Comparison of ENCODE assay signal across 21 cellular contexts in genomic region chr16:85475233-85475632, GRCh38.
DNase-seq lines count a peak whose midpoint lies in the region; ATAC-seq and TF ChIP-seq lines count a peak whose summit lies in the region.
"Had no signal": no experiment of that assay in that cellular context is flagged by ENCODE, and none has a peak within 500 bp of the region (broad histone marks: within the 10 kb centered on the region; RNA-seq: fewer than 3 reads in every experiment).

No MANE protein-coding gene starts in this region.

- no peaks in the 10 kb centered on the region for H4K20me1 ChIP-seq in hepatocyte (ENCODE audit: insufficient read depth, poor library complexity, severe bottlenecking)

- H3K9me2 ChIP-seq in hepatocyte (replicated peaks; ENCODE audit: insufficient read depth), result no peaks in the 10 kb centered on the region

- TF ChIP-seq POLR2A in thyroid gland (IDR thresholded peaks at IDR 0.05), result no peak
- TF ChIP-seq POLR2A in GM18505 (IDR thresholded peaks at IDR 0.05; ENCODE audit: borderline replicate concordance, extremely low read depth, insufficient read depth, insufficient read length), result no peak

- H3K9me3 ChIP-seq in hepatocyte (ENCODE audit: low read depth), result no peaks in the 10 kb centered on the region
- H3K9me3 ChIP-seq in thyroid gland, result no peaks in the 10 kb centered on the region
- H3K9me3 ChIP-seq: tibial artery had no signal

- H3K79me2 ChIP-seq in hepatocyte, result peaks cover 13% of the 10 kb centered on the region

- H3K27me3 ChIP-seq in hepatocyte, result no peaks in the 10 kb centered on the region
- H3K27me3 ChIP-seq in thyroid gland, result no peaks in the 10 kb centered on the region
- H3K27me3 ChIP-seq: tibial artery had no signal

- peak overlapping the region; percentile 30 for H3K27ac ChIP-seq in hepatocyte
- peak overlapping the region; percentile 75 to 79 (median 75) for H3K27ac ChIP-seq in thyroid gland
- H3K27ac ChIP-seq: PC-9, tibial artery had no signal

- TF ChIP-seq CTCF in hepatocyte (IDR thresholded peaks at IDR 0.05; ENCODE audit: poor library complexity), result no peak
- TF ChIP-seq CTCF in thyroid gland (IDR thresholded peaks at IDR 0.05), result no peak

- H3K4me3 ChIP-seq in hepatocyte (no peak overlapping the region), thyroid gland (replicated peaks in 1 of 3) (no peak overlapping the region)
- H3K4me3 ChIP-seq: PC-9, tibial artery had no signal

- DNase-seq in NCI-H345 (lab: John Stamatoyannopoulos, UW), result peak; percentile 19
- no peak for DNase-seq in NCI-H345 treated with DMSO at 0.1 percent for 48 hours (lab: John Stamatoyannopoulos, UW; ENCODE audit: unreplicated experiment)
- DNase-seq in SHP77 treated with DMSO at 0.1 percent for 48 hours (lab: John Stamatoyannopoulos, UW), result peak; percentile 43
- no peak for DNase-seq in hepatocyte (ENCODE audit: low spot score)
- DNase-seq in thyroid gland, result peak; percentile 70 to 72
- no peak for DNase-seq in 8988T
- DNase-seq: activated CD8-positive, alpha-beta T cell treated with anti-CD3 and anti-CD28 coated beads for 36 hours; COR-L47; immature natural killer cell; KG1; NCI-H1436; NCI-H524 treated with DMSO at 0.1 percent for 48 hours; occipital lobe; PC-9; small intestine; SW 1271; tibial artery had no signal

- intact Hi-C loops in thyroid gland (cut with DNase I), result no loop called here

- WGBS in hepatocyte (ENCODE audit: low lambda C conversion rate, missing lambda C conversion rate), result 50% methylated on average over 8 of the region's 8 CpGs
- 43 to 57% methylated on average over 5 to 6 of the region's 8 CpGs for WGBS in thyroid gland, 2 donors

- H3K4me1 ChIP-seq in hepatocyte (ENCODE audit: insufficient read depth) (peaks cover 47% of the 10 kb centered on the region), thyroid gland (peaks cover 32 to 51% of the 10 kb centered on the region in 2 donors)

- ATAC-seq in GM19395 (IDR thresholded peaks at IDR 0.05; ENCODE audit: unreplicated experiment) (no peak), GM18505 (IDR thresholded peaks at IDR 0.05; ENCODE audit: unreplicated experiment) (no peak)
- ATAC-seq: activated CD8-positive, alpha-beta T cell treated with anti-CD3 and anti-CD28 coated beads for 36 hours; activated T-helper 17 cell treated with anti-CD3 and anti-CD28 coated beads, Interleukin-2, amount 50 U/mL, for 72 hours; stimulated activated effector memory CD8-positive, alpha-beta T cell treated with anti-CD3 and anti-CD28 coated beads, Interleukin-12 subunit alpha, Interleukin-12 subunit beta, amount 100 ng/mL, for 72 hours had no signal

- H2AFZ ChIP-seq in hepatocyte, result no peak overlapping the region
- H2AFZ ChIP-seq: PC-9 had no signal

- no peaks in the 10 kb centered on the region for H3K36me3 ChIP-seq in hepatocyte (replicated peaks; ENCODE audit: insufficient read depth, low read depth)
- H3K36me3 ChIP-seq in thyroid gland, result no peaks in the 10 kb centered on the region
- H3K36me3 ChIP-seq: tibial artery had no signal

- H3K4me2 ChIP-seq in hepatocyte, result peak overlapping the region; percentile 3
- H3K4me2 ChIP-seq: PC-9 had no signal

Comparison
In these comparisons a context has a peak if more than half of its experiments do, and no peak if none do; other contexts are left out.
1. DNase-seq: peak in NCI-H345 (single experiment), SHP77 treated with DMSO at 0.1 percent for 48 hours (single experiment) and thyroid gland (2 of 2); none in NCI-H345 treated with DMSO at 0.1 percent for 48 hours (single experiment), hepatocyte (single experiment) and 8988T (single experiment).